8 cellular contexts compared by ENCODE assay signal in genomic region chr1:37561794-37562132, GRCh38. TPM values are rescaled to one million over a fixed set of nuclear protein-coding genes. Genes with fewer than 3 reads are reported as not detected.
DNase-seq lines count a peak whose midpoint lies in the region; ATAC-seq and TF ChIP-seq lines count a peak whose summit lies in the region.

No MANE protein-coding gene starts in this region.

- intact Hi-C loops in left ventricle myocardium inferior (cut with micrococcal nuclease) = no loop called here
- intact Hi-C loops in Right ventricle myocardium superior (cut with DNase I) = no loop called here

- no peak overlapping the region for H3K27ac ChIP-seq in left ventricle myocardium inferior (replicated peaks)

- in situ Hi-C loops in astrocyte of the cerebellum (cut with HindIII; ENCODE audit: low sequenced_read_pairs) = no loop called here

- H3K36me3 Mint-ChIP-seq in mesothelial cell of epicardium = peaks cover 23% of the 10 kb centered on the region

- H3K9me3 ChIP-seq in left ventricle myocardium inferior (replicated peaks) = no peaks in the 10 kb centered on the region

- H3K4me3 Mint-ChIP-seq in mesothelial cell of epicardium = no peak overlapping the region

- no peak overlapping the region for H3K27ac Mint-ChIP-seq in mesothelial cell of epicardium

- peaks cover 11% of the 10 kb centered on the region for H3K4me1 Mint-ChIP-seq in mesothelial cell of epicardium

- peaks cover 30% of the 10 kb centered on the region for H3K36me3 ChIP-seq in left ventricle myocardium inferior

- no peak for DNase-seq in left ventricle myocardium inferior
- DNase-seq in Right ventricle myocardium superior = no peak
- no peak for DNase-seq in astrocyte of the cerebellum (ENCODE audit: low read depth)
- DNase-seq in mesothelial cell of epicardium (ENCODE audit: low spot score in 2 of 2, unreplicated experiment in 2 of 2) = no peak
- no peak for DNase-seq in COR-L47 (lab: John Stamatoyannopoulos, UW)
- DNase-seq in midbrain (lab: John Stamatoyannopoulos, UW) = no peak

- H3K27me3 Mint-ChIP-seq in mesothelial cell of epicardium (ENCODE audit: low read depth) = no peaks in the 10 kb centered on the region

- H3K4me3 ChIP-seq in left ventricle myocardium inferior (no peak overlapping the region), astrocyte of the cerebellum (ENCODE audit: low read depth, low read length) (no peak overlapping the region)

- TF ChIP-seq CTCF in left ventricle myocardium inferior (IDR thresholded peaks at IDR 0.05; ENCODE audit: borderline replicate concordance) = peak; percentile 31
- peak; percentile 37 for TF ChIP-seq CTCF in astrocyte of the cerebellum (IDR thresholded peaks at IDR 0.05; ENCODE audit: low read depth, low read length, missing control alignments)
- TF ChIP-seq CTCF in mesothelial cell of epicardium (IDR thresholded peaks at IDR 0.05; ENCODE audit: unreplicated experiment) = peak; percentile 17

- peaks cover 7% of the 10 kb centered on the region for H3K4me1 ChIP-seq in left ventricle myocardium inferior

- no peaks in the 10 kb centered on the region for H3K27me3 ChIP-seq in left ventricle myocardium inferior (ENCODE audit: low read depth)

- H3K9me3 Mint-ChIP-seq in mesothelial cell of epicardium = no peaks in the 10 kb centered on the region

- ATAC-seq in Right ventricle myocardium superior (ENCODE audit: poor library complexity) = no peak
- no peak for ATAC-seq in HG03520 (IDR thresholded peaks at IDR 0.05; ENCODE audit: unreplicated experiment)

TF ChIP-seq in PFSK-1, 5 proteins besides CTCF, POLR2A, EP300 and RAD21:
- TF ChIP-seq FOXP2 (optimal IDR thresholded peaks at IDR 0.05; ENCODE audit: borderline replicate concordance, extremely low read depth, extremely low read length, insufficient read depth) (no peak), POLR2AphosphoS5 (IDR thresholded peaks at IDR 0.05; ENCODE audit: low read depth, low read length) (peak; percentile 41; the same call in 1 of the 2 replicates)

RNA-seq across cellular contexts. Expression of gene DNALI1, which starts 5.0 kb away (rescaled TPM):
- total RNA-seq in left ventricle myocardium inferior (6.9 TPM), Right ventricle myocardium superior (3.1 TPM), mesothelial cell of epicardium (12.5 to 15.7 TPM (median 14.9 TPM) in 3 replicates)
- polyA plus RNA-seq in PFSK-1 (2012; ENCODE audit: insufficient read length, low read depth) = not detected

RNA-seq across cellular contexts. Expression of gene SNIP1, which starts 7.7 kb away (rescaled TPM):
- total RNA-seq in left ventricle myocardium inferior (7.0 TPM), Right ventricle myocardium superior (7.4 TPM), mesothelial cell of epicardium (22.9 to 27.1 TPM (median 23.7 TPM) in 3 replicates)
- polyA plus RNA-seq in PFSK-1 (2012; ENCODE audit: insufficient read length, low read depth) = 15.0 TPM

RNA-seq across cellular contexts. Expression of gene GNL2, which starts 34.0 kb away (rescaled TPM):
- total RNA-seq in left ventricle myocardium inferior = 20.1 TPM
- total RNA-seq in Right ventricle myocardium superior = 20.1 TPM
- 66.7 TPM for polyA plus RNA-seq in PFSK-1 (2012; ENCODE audit: insufficient read length, low read depth)
- 59.3 to 61.8 TPM (median 61.1 TPM) in 3 replicates for total RNA-seq in mesothelial cell of epicardium

RNA-seq across cellular contexts. Expression of gene MEAF6, which starts 47.2 kb away (rescaled TPM):
- 34.1 TPM for total RNA-seq in left ventricle myocardium inferior
- total RNA-seq in Right ventricle myocardium superior = 34.6 TPM
- 36.8 TPM for polyA plus RNA-seq in PFSK-1 (2012; ENCODE audit: insufficient read length, low read depth)
- 58.2 to 58.7 TPM (median 58.4 TPM) in 3 replicates for total RNA-seq in mesothelial cell of epicardium
